8 cellular contexts compared by ENCODE assay signal in the genomic region with DNA sequence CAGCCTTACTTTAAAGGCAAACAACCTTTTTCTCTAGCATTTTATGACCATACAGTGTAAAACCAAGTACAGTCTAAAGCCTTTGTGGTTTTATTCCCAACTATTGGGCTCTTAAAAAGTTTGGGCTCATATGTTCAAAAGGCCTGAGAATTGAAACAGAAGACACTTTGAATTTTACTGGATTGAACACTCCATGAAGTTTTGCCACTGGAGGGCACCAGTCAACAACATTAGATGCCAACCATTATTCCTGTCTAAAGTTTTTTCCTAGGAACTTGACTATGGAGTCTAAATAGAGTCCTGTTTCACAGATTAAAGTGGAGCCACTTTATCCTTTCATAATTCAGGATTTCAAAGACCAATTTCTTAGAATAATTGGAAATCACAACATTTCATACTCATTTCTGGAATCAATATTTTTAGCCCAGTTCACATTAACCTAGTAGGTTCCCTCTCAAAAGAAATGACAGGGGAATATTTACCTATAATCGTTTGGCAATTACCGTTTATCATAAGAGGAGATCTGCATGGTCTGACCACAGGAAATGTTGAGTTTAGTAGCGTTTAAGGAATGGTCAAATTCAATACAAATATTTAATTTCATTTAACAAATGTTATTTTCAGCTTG.
DNase-seq lines count a peak whose midpoint lies in the region; ATAC-seq, FAIRE-seq and TF ChIP-seq lines count a peak whose summit lies in the region.

No MANE protein-coding gene starts in this region.

- ATAC-seq in pancreas (peak in 3 of 4 donors; percentile 77 to 82 (median 80)), HG02973 (IDR thresholded peaks at IDR 0.05; ENCODE audit: unreplicated experiment) (no peak), GM19395 (IDR thresholded peaks at IDR 0.05; ENCODE audit: unreplicated experiment) (no peak)

- DNase-seq in A172 (ENCODE audit: low spot score) = peak; percentile 13
- peak; percentile 67 for DNase-seq in GM23248
- no peak for DNase-seq in OCI-LY7 (ENCODE audit: low spot score)
- DNase-seq in fibroblast of lung (ENCODE audit: low read depth in 2 of 2) = peak; percentile 11 to 63
- peak in 3 of 6 donors; percentile 6 to 50 (median 19) for DNase-seq in pancreas
- no peak for DNase-seq in stimulated activated naive CD4-positive, alpha-beta T cell treated with Interleukin-2 at 50 U/mL for 16 hours (lab: John Stamatoyannopoulos, UW)

- CTCF ChIA-PET in OCI-LY7 (lab: Charles Lee; ENCODE audit: unreplicated experiment) = no interaction called here

- H3K79me2 ChIP-seq in GM23248 (ENCODE audit: insufficient read depth) (no peaks in the 10 kb centered on the region), OCI-LY7 (ENCODE audit: insufficient read depth, low read depth, low read length) (no peaks in the 10 kb centered on the region), fibroblast of lung (ENCODE audit: control insufficient read depth, insufficient read depth, low read length) (no peaks in the 10 kb centered on the region)

- BruUV-seq in OCI-LY7 (replicated peaks; lab: Mats Ljungman, UMichigan) = no TSS peak

- no peaks in the 10 kb centered on the region for H3K36me3 ChIP-seq in GM23248 (ENCODE audit: low read depth)
- H3K36me3 ChIP-seq in OCI-LY7 (ENCODE audit: insufficient read depth, low read length) = no peaks in the 10 kb centered on the region
- H3K36me3 ChIP-seq in fibroblast of lung (ENCODE audit: control insufficient read depth, insufficient read depth, low read length) = no peaks in the 10 kb centered on the region
- no peaks in the 10 kb centered on the region for H3K36me3 ChIP-seq in pancreas

- POLR2A ChIA-PET in OCI-LY7 (lab: Charles Lee) = interaction anchor here (1.2 kb wide), 1 partner anchor 70 kb away, joined by 3 read pairs; no protein-coding TSS in a partner anchor

- H2AFZ ChIP-seq in GM23248 (peak overlapping the region; percentile 25; the same call in 1 of the 2 replicates), OCI-LY7 (ENCODE audit: low read length) (no peak overlapping the region), fibroblast of lung (ENCODE audit: low read length) (no peak overlapping the region)

- in situ Hi-C loops in GM23248 (cut with MboI) = loop anchor here (25.0 kb wide), 1 partner anchor 768 kb away; no protein-coding TSS in a partner anchor

- H3K9ac ChIP-seq in GM23248 (no peak overlapping the region), fibroblast of lung (ENCODE audit: insufficient read depth, low read length) (no peak overlapping the region)

- 43 to 56% methylated on average over 3 of the region's 3 CpGs for WGBS in GM23248 (ENCODE audit: low coverage in 1 of 2, low lambda C conversion rate in 2 of 2, missing lambda C conversion rate in 2 of 2), 2 experiments
- 13 to 17% methylated on average over 3 of the region's 3 CpGs for WGBS in pancreas, 2 donors

- intact Hi-C loops in OCI-LY7 (cut with micrococcal nuclease; ENCODE audit: unreplicated experiment) (no loop called here), pancreas (cut with DNase I) (no loop called here)

- no peaks in the 10 kb centered on the region for H3K9me2 ChIP-seq in GM23248 (ENCODE audit: insufficient read depth)
- H3K9me2 ChIP-seq in OCI-LY7 (ENCODE audit: insufficient read depth, low read length) = no peaks in the 10 kb centered on the region

- peak; percentile 75 for FAIRE-seq in pancreas (lab: Jason Lieb, UNC)

- H3K27me3 ChIP-seq in GM23248 (replicated peaks; ENCODE audit: insufficient read depth) (0 out of 2 replicates have a peak, but pooled peaks cover 6% of the 10 kb centered on the region), fibroblast of lung (ENCODE audit: control insufficient read depth, insufficient read depth, low read length) (no peaks in the 10 kb centered on the region), pancreas (no peaks in the 10 kb centered on the region)

- no peak overlapping the region for H3K4me3 ChIP-seq in GM23248
- no peak overlapping the region for H3K4me3 ChIP-seq in OCI-LY7 (ENCODE audit: low read depth, low read length, poor library complexity, severe bottlenecking)
- H3K4me3 ChIP-seq in fibroblast of lung (replicated peaks in 1 of 4; ENCODE audit: control extremely low read depth in 1 of 4, insufficient read depth in 1 of 4, low read depth in 3 of 4, low read length in 4 of 4) = no peak overlapping the region
- H3K4me3 ChIP-seq in pancreas = no peak overlapping the region

- peaks cover 12% of the 10 kb centered on the region for H3K4me1 ChIP-seq in GM23248 (ENCODE audit: insufficient read depth)
- H3K4me1 ChIP-seq in OCI-LY7 (ENCODE audit: insufficient read depth, low read length, poor library complexity, severe bottlenecking) = no peaks in the 10 kb centered on the region
- H3K4me1 ChIP-seq in fibroblast of lung (ENCODE audit: control insufficient read depth, extremely low read depth, insufficient read depth, low read length) = no peaks in the 10 kb centered on the region
- H3K4me1 ChIP-seq in pancreas = no peaks in the 10 kb centered on the region

- H4K20me1 ChIP-seq in GM23248 (ENCODE audit: insufficient read depth) (no peaks in the 10 kb centered on the region), OCI-LY7 (ENCODE audit: insufficient read depth, low read length) (no peaks in the 10 kb centered on the region), fibroblast of lung (ENCODE audit: control insufficient read depth, extremely low read depth, insufficient read depth, low read length) (no peaks in the 10 kb centered on the region)

- H3K27ac ChIP-seq in GM23248 = no peak overlapping the region
- H3K27ac ChIP-seq in OCI-LY7 (ENCODE audit: low read depth, low read length, poor library complexity, severe bottlenecking) = no peak overlapping the region
- no peak overlapping the region for H3K27ac ChIP-seq in fibroblast of lung (ENCODE audit: insufficient read depth, low read length)
- no peak overlapping the region for H3K27ac ChIP-seq in pancreas

- TF ChIP-seq CTCF in OCI-LY7 (conservative IDR thresholded peaks at IDR 0.05; ENCODE audit: low read length) = peak; percentile 69
- TF ChIP-seq CTCF in fibroblast of lung (conservative IDR thresholded peaks at IDR 0.05 in 1 of 2, IDR thresholded peaks at IDR 0.05 in 1 of 2; ENCODE audit: low read depth in 1 of 2, low read length in 2 of 2) = peak; percentile 62 to 75
- TF ChIP-seq CTCF in pancreas (IDR thresholded peaks at IDR 0.05) = peak; percentile 14 to 45 (median 44)

- no peak overlapping the region for H3K4me2 ChIP-seq in GM23248 (ENCODE audit: unreplicated experiment)
- no peak overlapping the region for H3K4me2 ChIP-seq in OCI-LY7 (ENCODE audit: low read length)
- H3K4me2 ChIP-seq in fibroblast of lung (ENCODE audit: extremely low read depth, insufficient read depth, low read length) = no peak overlapping the region

- peaks cover 8% of the 10 kb centered on the region; the same call in 1 of the 2 replicates for H3F3A ChIP-seq in GM23248 (ENCODE audit: insufficient read depth)

- no peaks in the 10 kb centered on the region for H3K9me3 ChIP-seq in GM23248 (ENCODE audit: low read depth)
- no peaks in the 10 kb centered on the region for H3K9me3 ChIP-seq in OCI-LY7 (ENCODE audit: low read length)
- no peaks in the 10 kb centered on the region for H3K9me3 ChIP-seq in fibroblast of lung (ENCODE audit: control insufficient read depth, insufficient read depth, low read depth, low read length)
- H3K9me3 ChIP-seq in pancreas = no peaks in the 10 kb centered on the region

Comparison
In these comparisons a context has a peak if more than half of its experiments do, and no peak if none do; other contexts are left out.
1. DNase-seq: peak in A172 (single experiment), GM23248 (single experiment) and fibroblast of lung (2 of 2); none in OCI-LY7 (single experiment) and stimulated activated naive CD4-positive, alpha-beta T cell treated with Interleukin-2 at 50 U/mL for 16 hours (single experiment).
2. ATAC-seq: peak in pancreas (3 of 4); none in HG02973 (single experiment) and GM19395 (single experiment).
3. Peak in every context shown above with its lines, with median percentiles within 50 percentile points of each other: CTCF ChIP-seq.